Comparison of ENCODE assay signal across 8 cellular contexts in genomic region chr1:146409402-146409801, GRCh38.
A peak's percentile ranks its signal among the peaks of the same experiment; 100 is the strongest.
DNase-seq lines count a peak whose midpoint lies in the region; ATAC-seq and TF ChIP-seq lines count a peak whose summit lies in the region.
"Not testable (repeated sequence)": the region's sequence is repeated elsewhere in the genome, so short reads cannot be mapped to it uniquely, and the experiment has no call there.

No MANE protein-coding gene starts in this region.

- TF ChIP-seq CTCF in choroid plexus epithelial cell (conservative IDR thresholded peaks at IDR 0.05; ENCODE audit: low read depth, low read length), result not testable (repeated sequence)

- H3K27ac Mint-ChIP-seq in activated T-helper 1 cell treated with anti-CD3 and anti-CD28 coated beads, Interleukin-12 subunit alpha, Interleukin-12 subunit beta, Interleukin-2, Interleukin-4 antibody, amounts not matched to agents 30 ng/mL and 10 ng/mL and 1 ng/mL, durations not matched to agents 14 hours and 24 hours and 36 hours, result peak overlapping the region; percentile 87
- H3K27ac Mint-ChIP-seq in naive B cell, result peak overlapping the region; percentile 83 to 97 (median 92)
- H3K27ac Mint-ChIP-seq in stimulated activated effector memory CD8-positive, alpha-beta T cell treated with anti-CD3 and anti-CD28 coated beads, Interleukin-12 subunit alpha, Interleukin-12 subunit beta, amount 100 ng/mL, for 72 hours, result peak overlapping the region; percentile 93

- not testable (repeated sequence) for H3K9me3 Mint-ChIP-seq in activated T-helper 1 cell treated with anti-CD3 and anti-CD28 coated beads, Interleukin-12 subunit alpha, Interleukin-12 subunit beta, Interleukin-2, Interleukin-4 antibody, amounts not matched to agents 30 ng/mL and 10 ng/mL and 1 ng/mL, durations not matched to agents 14 hours and 24 hours and 36 hours; naive B cell; stimulated activated effector memory CD8-positive, alpha-beta T cell treated with anti-CD3 and anti-CD28 coated beads, Interleukin-12 subunit alpha, Interleukin-12 subunit beta, amount 100 ng/mL, for 72 hours

- not testable (repeated sequence) for H3K4me3 Mint-ChIP-seq in activated T-helper 1 cell treated with anti-CD3 and anti-CD28 coated beads, Interleukin-12 subunit alpha, Interleukin-12 subunit beta, Interleukin-2, Interleukin-4 antibody, amounts not matched to agents 30 ng/mL and 10 ng/mL and 1 ng/mL, durations not matched to agents 14 hours and 24 hours and 36 hours
- H3K4me3 Mint-ChIP-seq in naive B cell, result peak overlapping the region in 5 of 8 donors; percentile 36 to 79 (median 60)
- peak overlapping the region; percentile 50 for H3K4me3 Mint-ChIP-seq in stimulated activated effector memory CD8-positive, alpha-beta T cell treated with anti-CD3 and anti-CD28 coated beads, Interleukin-12 subunit alpha, Interleukin-12 subunit beta, amount 100 ng/mL, for 72 hours

- intact Hi-C loops in activated T-helper 1 cell treated with anti-CD3 and anti-CD28 coated beads, Interleukin-12 subunit alpha, Interleukin-12 subunit beta, Interleukin-2, Interleukin-4 antibody, amounts not matched to agents 30 ng/mL and 10 ng/mL and 1 ng/mL, durations not matched to agents 14 hours and 24 hours and 36 hours (cut with micrococcal nuclease); left ventricle myocardium superior (cut with micrococcal nuclease): not testable (repeated sequence)

- H3K4me1 Mint-ChIP-seq in activated T-helper 1 cell treated with anti-CD3 and anti-CD28 coated beads, Interleukin-12 subunit alpha, Interleukin-12 subunit beta, Interleukin-2, Interleukin-4 antibody, amounts not matched to agents 30 ng/mL and 10 ng/mL and 1 ng/mL, durations not matched to agents 14 hours and 24 hours and 36 hours (ENCODE audit: low read depth); stimulated activated effector memory CD8-positive, alpha-beta T cell treated with anti-CD3 and anti-CD28 coated beads, Interleukin-12 subunit alpha, Interleukin-12 subunit beta, amount 100 ng/mL, for 72 hours: not testable (repeated sequence)
- H3K4me1 Mint-ChIP-seq in naive B cell, result peaks cover 8 to 13% (median 8%) of the 10 kb centered on the region in 3 donors

- not testable (repeated sequence) for H3K36me3 Mint-ChIP-seq in activated T-helper 1 cell treated with anti-CD3 and anti-CD28 coated beads, Interleukin-12 subunit alpha, Interleukin-12 subunit beta, Interleukin-2, Interleukin-4 antibody, amounts not matched to agents 30 ng/mL and 10 ng/mL and 1 ng/mL, durations not matched to agents 14 hours and 24 hours and 36 hours (ENCODE audit: low read depth); naive B cell; stimulated activated effector memory CD8-positive, alpha-beta T cell treated with anti-CD3 and anti-CD28 coated beads, Interleukin-12 subunit alpha, Interleukin-12 subunit beta, amount 100 ng/mL, for 72 hours

- ATAC-seq in HG02870 (IDR thresholded peaks at IDR 0.05; ENCODE audit: unreplicated experiment), result peak; percentile 55
- peak; percentile 99 for ATAC-seq in left ventricle myocardium superior
- peak; percentile 77 to 78 for ATAC-seq in naive B cell (ENCODE audit: low read depth in 2 of 2)
- ATAC-seq in stimulated activated effector memory CD8-positive, alpha-beta T cell treated with anti-CD3 and anti-CD28 coated beads, Interleukin-12 subunit alpha, Interleukin-12 subunit beta, amount 100 ng/mL, for 72 hours, result peak; percentile 74

- not testable (repeated sequence) for H3K27me3 Mint-ChIP-seq in activated T-helper 1 cell treated with anti-CD3 and anti-CD28 coated beads, Interleukin-12 subunit alpha, Interleukin-12 subunit beta, Interleukin-2, Interleukin-4 antibody, amounts not matched to agents 30 ng/mL and 10 ng/mL and 1 ng/mL, durations not matched to agents 14 hours and 24 hours and 36 hours (ENCODE audit: insufficient read depth); naive B cell

- H3K4me3 ChIP-seq in choroid plexus epithelial cell (ENCODE audit: low read depth, low read length), result not testable (repeated sequence)

- DNase-seq in COLO668 (lab: John Stamatoyannopoulos, UW; ENCODE audit: unreplicated experiment), result peak; percentile 77
- DNase-seq in NCI-H82 (lab: John Stamatoyannopoulos, UW), result peak; percentile 31
- not testable (repeated sequence) for DNase-seq in activated T-helper 1 cell treated with anti-CD3 and anti-CD28 coated beads, Interleukin-12 subunit alpha, Interleukin-12 subunit beta, Interleukin-2, Interleukin-4 antibody, amounts not matched to agents 30 ng/mL and 10 ng/mL and 1 ng/mL, durations not matched to agents 14 hours and 24 hours and 36 hours (ENCODE audit: low spot score); stimulated activated effector memory CD8-positive, alpha-beta T cell treated with anti-CD3 and anti-CD28 coated beads, Interleukin-12 subunit alpha, Interleukin-12 subunit beta, amount 100 ng/mL, for 72 hours (ENCODE audit: low spot score in 2 of 2)
- peak; percentile 64 for DNase-seq in choroid plexus epithelial cell (ENCODE audit: low read depth)
- DNase-seq in left ventricle myocardium superior, result peak; percentile 58
- DNase-seq in naive B cell, result peak; percentile 21
